ENCODE assay signal across 8 cellular contexts in the genomic region with DNA sequence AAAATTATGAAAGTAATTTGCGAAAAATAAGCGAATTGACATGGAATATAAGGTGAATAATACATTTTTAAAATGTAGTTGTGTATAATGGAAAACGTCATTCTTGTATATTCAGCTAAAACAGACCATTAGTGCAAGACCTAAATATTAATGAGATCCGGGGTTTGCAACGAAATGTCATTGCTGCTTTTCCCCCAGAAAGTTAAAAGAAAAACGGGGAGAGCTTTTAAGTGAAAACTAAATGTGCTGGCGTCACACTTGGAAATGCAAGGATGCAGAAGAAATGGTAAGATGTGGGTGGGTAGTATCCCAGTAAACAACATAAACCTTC. TPM values are rescaled to one million over a fixed set of nuclear protein-coding genes. Genes with fewer than 3 reads are reported as not detected.
DNase-seq lines count a peak whose midpoint lies in the region; ATAC-seq, FAIRE-seq and TF ChIP-seq lines count a peak whose summit lies in the region.

No MANE protein-coding gene starts in this region.

- ATAC-seq in gastrocnemius medialis (no peak), HG03439 (IDR thresholded peaks at IDR 0.05; ENCODE audit: unreplicated experiment) (no peak), GM21723 (IDR thresholded peaks at IDR 0.05; ENCODE audit: unreplicated experiment) (no peak)

- TF ChIP-seq CTCF in fibroblast of villous mesenchyme (IDR thresholded peaks at IDR 0.05; ENCODE audit: insufficient read depth, low read depth, low read length) (no peak), gastrocnemius medialis (IDR thresholded peaks at IDR 0.05 in 4 of 5, conservative IDR thresholded peaks at IDR 0.05 in 1 of 5) (no peak)

- peak overlapping the region; percentile 76 for H3K9ac ChIP-seq in GM23248

- H3K27me3 ChIP-seq in GM23248 (replicated peaks; ENCODE audit: insufficient read depth) (no peaks in the 10 kb centered on the region), gastrocnemius medialis (no peaks in the 10 kb centered on the region)

- WGBS in GM23248 (ENCODE audit: low coverage in 1 of 2, low lambda C conversion rate in 2 of 2, missing lambda C conversion rate in 2 of 2), 2 experiments, result 12 to 15% methylated on average over 7 of the region's 7 CpGs

- in situ Hi-C loops in GM23248 (cut with MboI), result no loop called here
- in situ Hi-C loops in gastrocnemius medialis (cut with MboI; ENCODE audit: low sequenced_read_pairs in 4 of 4), result no loop called here

- no peaks in the 10 kb centered on the region for H3F3A ChIP-seq in GM23248 (ENCODE audit: insufficient read depth)

- no peaks in the 10 kb centered on the region for H4K20me1 ChIP-seq in GM23248 (ENCODE audit: insufficient read depth)

- H3K36me3 ChIP-seq in GM23248 (ENCODE audit: low read depth) (no peaks in the 10 kb centered on the region), gastrocnemius medialis (no peaks in the 10 kb centered on the region)

- DNase-seq in GM23248, result no peak
- no peak for DNase-seq in fibroblast of villous mesenchyme (ENCODE audit: low read depth)
- no peak for DNase-seq in gastrocnemius medialis
- no peak for DNase-seq in DMS79 (lab: John Stamatoyannopoulos, UW)
- no peak for DNase-seq in NCI-H1694 (lab: John Stamatoyannopoulos, UW)

- intact Hi-C loops in gastrocnemius medialis (cut with DNase I; ENCODE audit: low total_unique reads), result no loop called here

- H3K27ac ChIP-seq in GM23248 (peak overlapping the region; percentile 2; the same call in 1 of the 2 replicates), gastrocnemius medialis (peak overlapping the region; percentile 51 to 62 (median 58))

- H3K79me2 ChIP-seq in GM23248 (ENCODE audit: insufficient read depth), result peaks cover 42% of the 10 kb centered on the region

- FAIRE-seq in TTC549 (lab: Jason Lieb, UNC), result peak; percentile 9

- peak overlapping the region; percentile 85 for H3K4me2 ChIP-seq in GM23248 (ENCODE audit: unreplicated experiment)

- H3K4me1 ChIP-seq in GM23248 (ENCODE audit: insufficient read depth) (peaks cover 12% of the 10 kb centered on the region; the same call in 1 of the 2 replicates), gastrocnemius medialis (peaks cover 11 to 14% of the 10 kb centered on the region in 2 donors)

- peak overlapping the region; percentile 83 for H2AFZ ChIP-seq in GM23248

- H3K4me3 ChIP-seq in GM23248 (peak overlapping the region; percentile 89), fibroblast of villous mesenchyme (ENCODE audit: low read depth, low read length) (peak overlapping the region; percentile 91), gastrocnemius medialis (peak overlapping the region; percentile 72 to 92 (median 79))

- H3K9me3 ChIP-seq in GM23248 (ENCODE audit: low read depth), result no peaks in the 10 kb centered on the region
- no peaks in the 10 kb centered on the region for H3K9me3 ChIP-seq in gastrocnemius medialis

- no peaks in the 10 kb centered on the region for H3K9me2 ChIP-seq in GM23248 (ENCODE audit: insufficient read depth)

- TF ChIP-seq POLR2A in gastrocnemius medialis (IDR thresholded peaks at IDR 0.05), result no peak

RNA-seq across cellular contexts. Expression of gene SGO2, which starts 0.5 kb away (rescaled TPM):
- 6.2 and 6.3 TPM in 2 replicates for total RNA-seq in GM23248 (2014; rRNA removed; shearing (Covaris generic))
- 11.7 and 14.5 TPM in 2 replicates for polyA plus RNA-seq in GM23248 (2016; fragmentation: Nextera tagmentation; extraction: Ambion mirVana)
- total RNA-seq in fibroblast of villous mesenchyme (5.8 and 12.1 TPM in 2 replicates), gastrocnemius medialis (1 to 10 TPM in 1 of 4 donors, under 1 TPM in 3; 0.61 to 2.6 (median 0.70) TPM)

RNA-seq across cellular contexts. Expression of gene KCTD18, which starts 15.6 kb away (rescaled TPM):
- 24.0 and 27.7 TPM in 2 replicates for total RNA-seq in GM23248 (2014; rRNA removed; shearing (Covaris generic))
- 15.6 and 17.9 TPM in 2 replicates for polyA plus RNA-seq in GM23248 (2016; fragmentation: Nextera tagmentation; extraction: Ambion mirVana)
- total RNA-seq in fibroblast of villous mesenchyme (16.4 and 17.4 TPM in 2 replicates), gastrocnemius medialis (10 to 100 TPM; 16.6 to 20.1 (median 19.6) TPM)
